In the genomic region with DNA sequence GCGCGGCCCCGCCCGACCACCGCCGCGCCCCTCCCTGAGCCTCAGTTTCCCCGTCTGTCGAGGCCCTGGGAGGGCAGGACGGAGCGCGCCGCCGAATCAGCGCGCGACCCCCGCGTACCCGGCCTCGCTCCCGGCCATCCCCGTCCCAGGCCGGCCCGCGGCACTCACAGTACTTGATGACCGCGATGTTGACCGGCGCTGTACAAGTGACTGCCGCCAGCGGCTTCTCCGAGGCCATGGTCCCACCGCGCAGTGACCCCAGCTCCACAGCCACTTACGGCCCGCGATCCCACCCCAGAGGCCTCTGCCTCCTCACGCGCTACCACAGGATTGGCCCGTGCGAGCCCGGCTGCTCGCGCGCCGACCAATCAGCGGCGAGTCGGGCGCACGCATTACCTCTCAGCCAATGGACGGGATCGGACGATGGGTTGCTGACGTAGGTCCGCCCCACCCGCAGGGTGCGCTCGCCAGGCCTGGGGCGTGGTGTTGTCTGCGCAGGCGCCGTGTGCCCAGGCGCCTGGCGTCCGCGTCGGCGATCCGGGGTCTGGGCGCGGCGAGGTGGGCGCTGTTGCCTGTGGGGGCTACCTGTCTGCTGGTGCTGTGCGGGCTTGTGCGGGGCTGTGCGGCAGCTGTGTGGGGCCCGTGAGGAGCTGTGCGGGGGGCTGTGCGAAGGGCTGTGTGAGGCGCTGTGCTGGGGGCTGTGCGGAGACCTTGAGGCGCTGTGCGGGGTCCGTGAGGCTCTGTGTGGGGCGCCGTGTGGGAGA, we compare ENCODE assay signal across 8 cellular contexts. TPM values are rescaled to one million over a fixed set of nuclear protein-coding genes. Genes with fewer than 3 reads are reported as not detected.
DNase-seq lines count a peak whose midpoint lies in the region; ATAC-seq lines count a peak whose summit lies in the region.

A gene with protein sequence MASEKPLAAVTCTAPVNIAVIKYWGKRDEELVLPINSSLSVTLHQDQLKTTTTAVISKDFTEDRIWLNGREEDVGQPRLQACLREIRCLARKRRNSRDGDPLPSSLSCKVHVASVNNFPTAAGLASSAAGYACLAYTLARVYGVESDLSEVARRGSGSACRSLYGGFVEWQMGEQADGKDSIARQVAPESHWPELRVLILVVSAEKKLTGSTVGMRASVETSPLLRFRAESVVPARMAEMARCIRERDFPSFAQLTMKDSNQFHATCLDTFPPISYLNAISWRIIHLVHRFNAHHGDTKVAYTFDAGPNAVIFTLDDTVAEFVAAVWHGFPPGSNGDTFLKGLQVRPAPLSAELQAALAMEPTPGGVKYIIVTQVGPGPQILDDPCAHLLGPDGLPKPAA (minus strand): TSS at position 249 of the 764 bp plus-strand sequence. CDS start 11 bp downstream, at position 238.

- peaks cover 23% of the 10 kb centered on the region; the same call in 1 of the 2 replicates for H4K20me1 ChIP-seq in BLaER1

- no peaks in the 10 kb centered on the region for H3K9me3 ChIP-seq in BLaER1

- peak within 1 kb of the TSS; percentile 79 for H3K27ac ChIP-seq in BLaER1

- H3K27me3 ChIP-seq in BLaER1: no peaks in the 10 kb centered on the region

- peak within 1 kb of the TSS; percentile 93 for H3K4me3 Mint-ChIP-seq in activated CD4-positive, alpha-beta T cell treated with anti-CD3 and anti-CD28 coated beads, Interleukin-2, amount 10 ng/mL, durations not matched to agents 7 days and 5 days

- H3K36me3 Mint-ChIP-seq in activated CD4-positive, alpha-beta T cell treated with anti-CD3 and anti-CD28 coated beads, Interleukin-2, amount 10 ng/mL, durations not matched to agents 7 days and 5 days (ENCODE audit: low read depth): peaks cover 10% of the 10 kb centered on the region

- peak within 1 kb of the TSS; percentile 84 for H3K9ac ChIP-seq in BLaER1

- H3K27me3 Mint-ChIP-seq in activated CD4-positive, alpha-beta T cell treated with anti-CD3 and anti-CD28 coated beads, Interleukin-2, amount 10 ng/mL, durations not matched to agents 7 days and 5 days: no peaks in the 10 kb centered on the region

- peak within 1 kb of the TSS; percentile 91 for H3K4me3 ChIP-seq in BLaER1

- peak within 1 kb of the TSS; percentile 94 for H3K27ac Mint-ChIP-seq in activated CD4-positive, alpha-beta T cell treated with anti-CD3 and anti-CD28 coated beads, Interleukin-2, amount 10 ng/mL, durations not matched to agents 7 days and 5 days

- H3K4me2 ChIP-seq in BLaER1: peak within 1 kb of the TSS; percentile 99

- H3K4me1 ChIP-seq in BLaER1: peaks cover 48% of the 10 kb centered on the region

- peaks cover 23% of the 10 kb centered on the region for H3K4me1 Mint-ChIP-seq in activated CD4-positive, alpha-beta T cell treated with anti-CD3 and anti-CD28 coated beads, Interleukin-2, amount 10 ng/mL, durations not matched to agents 7 days and 5 days

- POLR2A ChIA-PET in activated CD4-positive, alpha-beta T cell treated with anti-CD3 and anti-CD28 coated beads, Interleukin-2, amount 10 ng/mL, durations not matched to agents 7 days and 5 days (lab: Charles Lee): no interaction called here

- ATAC-seq in HG03460 (IDR thresholded peaks at IDR 0.05; ENCODE audit: unreplicated experiment): peak; percentile 90

- peak; percentile 99 for DNase-seq in GM19240 (ENCODE audit: insufficient read length, low spot score)
- DNase-seq in NCI-H69 (lab: John Stamatoyannopoulos, UW): peak; percentile 95
- peak; percentile 98 for DNase-seq in activated CD4-positive, alpha-beta T cell treated with anti-CD3 and anti-CD28 coated beads, Interleukin-2, amount 10 ng/mL, durations not matched to agents 7 days and 5 days
- DNase-seq in cortex of kidney (lab: John Stamatoyannopoulos, UW): peak; percentile 83
- DNase-seq in left kidney (ENCODE audit: low read depth, low spot score): peak; percentile 99
- DNase-seq in stimulated activated CD4-positive, alpha-beta T cell treated with anti-CD3 and anti-CD28 coated beads, Interleukin-2, amount 100 ng/mL, for 24 hours: peak; percentile 95

- CTCF ChIA-PET in activated CD4-positive, alpha-beta T cell treated with anti-CD3 and anti-CD28 coated beads, Interleukin-2, amount 10 ng/mL, durations not matched to agents 7 days and 5 days (lab: Charles Lee): interaction anchor here (0.6 to 1.5 kb wide), 4 partner anchors 15 to 884 kb away, joined by 3 read pairs; no protein-coding TSS in a partner anchor

- H3K9me3 Mint-ChIP-seq in activated CD4-positive, alpha-beta T cell treated with anti-CD3 and anti-CD28 coated beads, Interleukin-2, amount 10 ng/mL, durations not matched to agents 7 days and 5 days: no peaks in the 10 kb centered on the region

- 0 out of 2 replicates have a peak, but pooled peaks cover 13% of the 10 kb centered on the region for H3K36me3 ChIP-seq in BLaER1

RNA-seq across cellular contexts. Expression of the gene that starts here (rescaled TPM):
- total RNA-seq in activated CD4-positive, alpha-beta T cell treated with anti-CD3 and anti-CD28 coated beads, Interleukin-2, amount 10 ng/mL, durations not matched to agents 7 days and 5 days: 10 to 100 TPM; 65.3 to 72.3 TPM

Comparison
In these comparisons a context has a peak if more than half of its experiments do, and no peak if none do; other contexts are left out.
1. Peak in every context shown above with its lines: DNase-seq, ATAC-seq, H3K4me3 ChIP-seq and H3K27ac ChIP-seq.